Comparison of ENCODE assay signal across 8 cellular contexts in genomic region chr12:4272014-4272975, GRCh38. TPM values are rescaled to one million over a fixed set of nuclear protein-coding genes. Genes with fewer than 3 reads are reported as not detected.
DNase-seq lines count a peak whose midpoint lies in the region; ATAC-seq lines count a peak whose summit lies in the region.

No MANE protein-coding gene starts in this region.

- peak overlapping the region; percentile 67 to 98 (median 83) for H3K4me2 ChIP-seq in BLaER1 treated with 17β-estradiol and CSF1 and Interleukin-3, amounts not matched to agents 10 nM and 100 nM

- ATAC-seq in GM19395 (IDR thresholded peaks at IDR 0.05; ENCODE audit: unreplicated experiment) (peak; percentile 42), left colon (peak; percentile 41), GM18858 (IDR thresholded peaks at IDR 0.05; ENCODE audit: unreplicated experiment) (no peak)
- peak; percentile 61 to 63 for ATAC-seq in activated CD4-positive, CD25-positive, alpha-beta regulatory T cell treated with anti-CD3 and anti-CD28 coated beads, Interleukin-2, amount 50 U/mL, for 24 hours

- DNase-seq in HPDE6-E6E7 (ENCODE audit: extremely low spot score) (peak; percentile 79), left colon (peak; percentile 84 to 92)
- peak; percentile 89 for DNase-seq in central memory CD4-positive, alpha-beta T cell
- peak; percentile 62 to 89 (median 82) for DNase-seq in stimulated activated CD4-positive, alpha-beta T cell treated with anti-CD3 and anti-CD28 coated beads, Interleukin-1b, Interleukin-23, amount 100 ng/mL, for 24 hours (ENCODE audit: low read depth in 4 of 4, low spot score in 1 of 4)

- H4K20me1 ChIP-seq in BLaER1 treated with 17β-estradiol and CSF1 and Interleukin-3, amounts not matched to agents 10 nM and 100 nM: peaks cover 0 to 69% (median 50%) of the 10 kb centered on the region in 11 experiments; a peak in 18 of 22 replicates

- no peaks in the 10 kb centered on the region for H3K9me3 ChIP-seq in BLaER1 treated with 17β-estradiol and CSF1 and Interleukin-3, amounts not matched to agents 10 nM and 100 nM (replicated peaks in 1 of 11)

- no peaks in the 10 kb centered on the region for H3K36me3 ChIP-seq in BLaER1 treated with 17β-estradiol and CSF1 and Interleukin-3, amounts not matched to agents 10 nM and 100 nM

- intact Hi-C loops in left colon (cut with DNase I, micrococcal nuclease): loop anchor here in 1 of 2 donors (5.0 to 10.0 kb wide), 3 partner anchors 155 to 397 kb away; partner anchors contain the start of gene PARP11

- H3K27me3 ChIP-seq in BLaER1 treated with 17β-estradiol and CSF1 and Interleukin-3, amounts not matched to agents 10 nM and 100 nM: peaks cover 95 to 100% (median 99%) of the 10 kb centered on the region in 11 experiments

- no peak overlapping the region; a peak in 1 of 22 replicates for H3K27ac ChIP-seq in BLaER1 treated with 17β-estradiol and CSF1 and Interleukin-3, amounts not matched to agents 10 nM and 100 nM

- H3K4me3 ChIP-seq in BLaER1 treated with 17β-estradiol and CSF1 and Interleukin-3, amounts not matched to agents 10 nM and 100 nM: peak overlapping the region; percentile 36 to 63 (median 51); a peak in 19 of 20 replicates

- peaks cover 46 to 61% (median 54%) of the 10 kb centered on the region in 10 experiments for H3K4me1 ChIP-seq in BLaER1 treated with 17β-estradiol and CSF1 and Interleukin-3, amounts not matched to agents 10 nM and 100 nM

- peak overlapping the region in 4 of 11 experiments; percentile 9 to 31 (median 26); a peak in 3 of 22 replicates for H3K9ac ChIP-seq in BLaER1 treated with 17β-estradiol and CSF1 and Interleukin-3, amounts not matched to agents 10 nM and 100 nM

RNA-seq across cellular contexts. Expression of gene CCND2, which starts 1.3 kb away (rescaled TPM):
- 100 to 1,000 TPM in 1 of 2 donors, 10 to 100 TPM in 1; 97.7 to 106 TPM for total RNA-seq in left colon

RNA-seq across cellular contexts. Expression of gene TIGAR, which starts 48.7 kb away (rescaled TPM):
- 10 to 100 TPM; 13.0 to 14.4 TPM for total RNA-seq in left colon
